ENCODE assay signal across 8 cellular contexts in genomic region chr4:143773998-143774898, GRCh38.
DNase-seq lines count a peak whose midpoint lies in the region; ATAC-seq and TF ChIP-seq lines count a peak whose summit lies in the region.

No MANE protein-coding gene starts in this region.

- H3K27ac ChIP-seq in C4-2B (no peak overlapping the region), gastroesophageal sphincter (no peak overlapping the region)

- TF ChIP-seq POLR2A in GM18505 (IDR thresholded peaks at IDR 0.05; ENCODE audit: borderline replicate concordance, extremely low read depth, insufficient read depth, insufficient read length) (no peak), gastroesophageal sphincter (IDR thresholded peaks at IDR 0.05) (no peak)

- DNase-seq in NCI-H146 treated with DMSO at 0.1 percent for 48 hours (lab: John Stamatoyannopoulos, UW; ENCODE audit: unreplicated experiment) (peak; percentile 3), foreskin melanocyte (peak; percentile 31), skeletal muscle cell (ENCODE audit: low read depth) (peak; percentile 4)
- DNase-seq in activated CD8-positive, alpha-beta memory T cell treated with anti-CD3 and anti-CD28 coated beads, Interleukin-2, amount 10 ng/mL, durations not matched to agents 7 days and 5 days: peak; percentile 71

- H3K4me3 Mint-ChIP-seq in activated CD8-positive, alpha-beta memory T cell treated with anti-CD3 and anti-CD28 coated beads, Interleukin-2, amount 10 ng/mL, durations not matched to agents 7 days and 5 days: no peak overlapping the region

- H3K27me3 ChIP-seq in gastroesophageal sphincter: no peaks in the 10 kb centered on the region

- H3K4me1 Mint-ChIP-seq in activated CD8-positive, alpha-beta memory T cell treated with anti-CD3 and anti-CD28 coated beads, Interleukin-2, amount 10 ng/mL, durations not matched to agents 7 days and 5 days: peaks cover 3% of the 10 kb centered on the region

- no peaks in the 10 kb centered on the region for H3K4me1 ChIP-seq in gastroesophageal sphincter

- peaks cover 13% of the 10 kb centered on the region for H3K27me3 Mint-ChIP-seq in activated CD8-positive, alpha-beta memory T cell treated with anti-CD3 and anti-CD28 coated beads, Interleukin-2, amount 10 ng/mL, durations not matched to agents 7 days and 5 days

- CTCF ChIA-PET in activated CD8-positive, alpha-beta memory T cell treated with anti-CD3 and anti-CD28 coated beads, Interleukin-2, amount 10 ng/mL, durations not matched to agents 7 days and 5 days (lab: Charles Lee): interaction anchor here (0.6 to 1.3 kb wide), 2 partner anchors 134 to 246 kb away, joined by 3 to 5 read pairs; no protein-coding TSS in a partner anchor

- H3K36me3 ChIP-seq in gastroesophageal sphincter: no peaks in the 10 kb centered on the region

- no peak for TF ChIP-seq EP300 in gastroesophageal sphincter (IDR thresholded peaks at IDR 0.05)

- H3K9me3 Mint-ChIP-seq in activated CD8-positive, alpha-beta memory T cell treated with anti-CD3 and anti-CD28 coated beads, Interleukin-2, amount 10 ng/mL, durations not matched to agents 7 days and 5 days (ENCODE audit: low read depth): no peaks in the 10 kb centered on the region

- TF ChIP-seq CTCF in C4-2B (conservative IDR thresholded peaks at IDR 0.05): peak; percentile 79
- TF ChIP-seq CTCF in gastroesophageal sphincter (IDR thresholded peaks at IDR 0.05): peak in 2 of 4 experiments; percentile 14 to 42

- no peaks in the 10 kb centered on the region for H3K36me3 Mint-ChIP-seq in activated CD8-positive, alpha-beta memory T cell treated with anti-CD3 and anti-CD28 coated beads, Interleukin-2, amount 10 ng/mL, durations not matched to agents 7 days and 5 days

- H3K27ac Mint-ChIP-seq in activated CD8-positive, alpha-beta memory T cell treated with anti-CD3 and anti-CD28 coated beads, Interleukin-2, amount 10 ng/mL, durations not matched to agents 7 days and 5 days: no peak overlapping the region

- ATAC-seq in GM18505 (IDR thresholded peaks at IDR 0.05; ENCODE audit: unreplicated experiment) (peak; percentile 100), HG02840 (IDR thresholded peaks at IDR 0.05; ENCODE audit: low FRiP score, unreplicated experiment) (peak; percentile 100), gastroesophageal sphincter (no peak)
- peak; percentile 96 for ATAC-seq in activated CD8-positive, alpha-beta memory T cell treated with anti-CD3 and anti-CD28 coated beads, Interleukin-2, amount 10 ng/mL, durations not matched to agents 7 days and 5 days

- peaks cover 0 to 8% (median 0%) of the 10 kb centered on the region in 3 donors for H3K9me3 ChIP-seq in gastroesophageal sphincter

- WGBS in gastroesophageal sphincter (ENCODE audit: low coverage in 1 of 2), 2 donors: 60 to 63% methylated on average over 5 to 6 of the region's 8 CpGs

- no peak overlapping the region for H3K4me3 ChIP-seq in skeletal muscle cell (ENCODE audit: low read depth, low read length)
- no peak overlapping the region for H3K4me3 ChIP-seq in gastroesophageal sphincter

Comparison
In these comparisons a context has a peak if more than half of its experiments do, and no peak if none do; other contexts are left out.
1. DNase-seq: peak in every context shown above with its lines; median percentile 71 in activated CD8-positive, alpha-beta memory T cell treated with anti-CD3 and anti-CD28 coated beads, Interleukin-2, amount 10 ng/mL, durations not matched to agents 7 days and 5 days; 31 in foreskin melanocyte; 4 in skeletal muscle cell; 3 in NCI-H146 treated with DMSO at 0.1 percent for 48 hours.